Comparison of ENCODE assay signal across 1 cellular context in the genomic region with DNA sequence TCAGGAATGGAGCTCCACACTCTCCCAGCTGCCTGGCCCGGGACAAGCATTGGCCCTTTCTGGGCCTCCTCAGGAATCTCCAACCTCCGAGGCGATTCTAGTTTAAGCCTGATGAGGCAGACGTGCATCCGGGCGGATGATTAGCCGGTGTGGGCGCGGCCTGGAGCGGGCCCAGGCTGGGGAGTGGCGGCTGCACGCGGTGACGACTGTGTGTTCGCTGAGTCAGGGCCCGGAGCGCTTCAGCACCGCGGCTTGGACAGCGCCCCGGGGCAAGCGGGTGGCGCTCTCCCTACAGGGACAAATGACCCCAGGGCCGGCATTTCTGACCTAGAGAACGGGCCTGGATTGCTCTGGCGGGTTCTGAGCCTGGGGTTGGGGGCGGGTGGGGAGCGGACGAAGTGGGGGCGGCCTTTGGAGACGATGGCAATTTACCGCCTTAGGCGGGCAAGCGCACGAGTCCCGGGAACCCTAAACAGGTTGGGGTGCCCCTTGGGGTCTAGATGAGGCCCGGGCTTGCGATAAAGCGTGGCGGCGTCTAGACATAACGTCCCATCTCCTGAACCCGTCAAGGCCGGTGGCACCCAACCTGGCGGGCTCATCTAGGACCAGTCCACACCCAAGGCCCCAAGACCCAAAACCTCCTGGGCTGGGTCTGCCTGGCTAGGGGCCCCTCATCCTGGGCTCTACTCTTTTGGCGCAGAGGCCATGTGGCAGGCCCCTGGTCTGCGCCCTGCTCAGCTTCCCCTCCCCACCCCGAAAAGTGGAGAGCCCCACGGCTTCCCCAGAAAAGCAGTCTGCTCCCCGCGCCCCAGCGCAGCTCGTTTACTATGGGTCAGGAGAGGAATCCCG.
TF ChIP-seq lines count a peak whose summit lies in the region.

No MANE protein-coding gene starts in this region.

TF ChIP-seq in K562, 482 proteins besides CTCF, POLR2A, EP300 and RAD21 (continued from another document and continues in another):
- TF ChIP-seq, protein P1, sequence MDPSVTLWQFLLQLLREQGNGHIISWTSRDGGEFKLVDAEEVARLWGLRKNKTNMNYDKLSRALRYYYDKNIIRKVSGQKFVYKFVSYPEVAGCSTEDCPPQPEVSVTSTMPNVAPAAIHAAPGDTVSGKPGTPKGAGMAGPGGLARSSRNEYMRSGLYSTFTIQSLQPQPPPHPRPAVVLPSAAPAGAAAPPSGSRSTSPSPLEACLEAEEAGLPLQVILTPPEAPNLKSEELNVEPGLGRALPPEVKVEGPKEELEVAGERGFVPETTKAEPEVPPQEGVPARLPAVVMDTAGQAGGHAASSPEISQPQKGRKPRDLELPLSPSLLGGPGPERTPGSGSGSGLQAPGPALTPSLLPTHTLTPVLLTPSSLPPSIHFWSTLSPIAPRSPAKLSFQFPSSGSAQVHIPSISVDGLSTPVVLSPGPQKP (CRISPR knock-in tag; IDR thresholded peaks at IDR 0.05): no peak
- TF ChIP-seq ZBTB2 (IDR thresholded peaks at IDR 0.05) (no peak), MYBL2 (IDR thresholded peaks at IDR 0.05; ENCODE audit: low read depth) (no peak), MYBL2 (CRISPR knock-in tag; IDR thresholded peaks at IDR 0.05; ENCODE audit: borderline replicate concordance) (no peak), PRMT5 (CRISPR knock-in tag; IDR thresholded peaks at IDR 0.05) (peak; percentile 92; the same call in 1 of the 2 replicates), ELF1 (tag; IDR thresholded peaks at IDR 0.05) (no peak), ZNF79 (CRISPR knock-in tag; IDR thresholded peaks at IDR 0.05; ENCODE audit: low read depth) (no peak), XRCC4 (IDR thresholded peaks at IDR 0.05; ENCODE audit: extremely low read depth, insufficient read depth, insufficient read length) (no peak), RNF2 (IDR thresholded peaks at IDR 0.05) (no peak), HCFC1 (IDR thresholded peaks at IDR 0.05; ENCODE audit: low read depth, low read length) (peak; percentile 41; the same call in 1 of the 2 replicates), HMGN3 (IDR thresholded peaks at IDR 0.05; ENCODE audit: borderline replicate concordance, extremely low read depth, insufficient read length, low read depth, low read length) (peak; percentile 78), SAFB2 (IDR thresholded peaks at IDR 0.05; ENCODE audit: borderline replicate concordance, low read depth, low read length, severe bottlenecking) (no peak), GATA2 (CRISPR knock-in tag; IDR thresholded peaks at IDR 0.05) (no peak), DPF2 (IDR thresholded peaks at IDR 0.05) (peak; percentile 33; the same call in 1 of the 2 replicates), ZNF133 (CRISPR knock-in tag; IDR thresholded peaks at IDR 0.05) (no peak), ZFP1 (CRISPR knock-in tag; IDR thresholded peaks at IDR 0.05) (no peak), SRSF3 (IDR thresholded peaks at IDR 0.05; ENCODE audit: insufficient read depth, low read length) (no peak), BCL6 (CRISPR knock-in tag; IDR thresholded peaks at IDR 0.05) (no peak), BDP1 (IDR thresholded peaks at IDR 0.05; ENCODE audit: insufficient read depth, insufficient read length) (no peak), HDAC2 (IDR thresholded peaks at IDR 0.05) (no peak), LCOR (CRISPR knock-in tag; IDR thresholded peaks at IDR 0.05) (no peak), HNRNPH1 (optimal IDR thresholded peaks at IDR 0.05; ENCODE audit: low read depth, low read length) (no peak), HIVEP1 (CRISPR knock-in tag; IDR thresholded peaks at IDR 0.05) (no peak), ZBTB34 (CRISPR knock-in tag; IDR thresholded peaks at IDR 0.05) (no peak), ZKSCAN8 (CRISPR knock-in tag; IDR thresholded peaks at IDR 0.05) (no peak), PPARD (CRISPR knock-in tag; IDR thresholded peaks at IDR 0.05) (no peak), CXXC5 (CRISPR knock-in tag; IDR thresholded peaks at IDR 0.05) (peak; percentile 71), SREBF2 (CRISPR knock-in tag; IDR thresholded peaks at IDR 0.05) (no peak), HDAC1 (IDR thresholded peaks at IDR 0.05) (peak in 1 of 2 experiments; percentile 70; a peak in 2 of 4 replicates), ZNF324 (CRISPR knock-in tag; IDR thresholded peaks at IDR 0.05) (no peak), TEAD1 (CRISPR knock-in tag; IDR thresholded peaks at IDR 0.05) (0 out of 4 replicates have a peak, but pooled peaks of 1 of the 2 experiments have one; percentile 36), KLF1 (tag; IDR thresholded peaks at IDR 0.05) (no peak), GTF2F1 (IDR thresholded peaks at IDR 0.05; ENCODE audit: low read depth, low read length) (no peak), PTTG1 (tag; IDR thresholded peaks at IDR 0.05; ENCODE audit: low read depth) (no peak)
- TF ChIP-seq, protein P2, sequence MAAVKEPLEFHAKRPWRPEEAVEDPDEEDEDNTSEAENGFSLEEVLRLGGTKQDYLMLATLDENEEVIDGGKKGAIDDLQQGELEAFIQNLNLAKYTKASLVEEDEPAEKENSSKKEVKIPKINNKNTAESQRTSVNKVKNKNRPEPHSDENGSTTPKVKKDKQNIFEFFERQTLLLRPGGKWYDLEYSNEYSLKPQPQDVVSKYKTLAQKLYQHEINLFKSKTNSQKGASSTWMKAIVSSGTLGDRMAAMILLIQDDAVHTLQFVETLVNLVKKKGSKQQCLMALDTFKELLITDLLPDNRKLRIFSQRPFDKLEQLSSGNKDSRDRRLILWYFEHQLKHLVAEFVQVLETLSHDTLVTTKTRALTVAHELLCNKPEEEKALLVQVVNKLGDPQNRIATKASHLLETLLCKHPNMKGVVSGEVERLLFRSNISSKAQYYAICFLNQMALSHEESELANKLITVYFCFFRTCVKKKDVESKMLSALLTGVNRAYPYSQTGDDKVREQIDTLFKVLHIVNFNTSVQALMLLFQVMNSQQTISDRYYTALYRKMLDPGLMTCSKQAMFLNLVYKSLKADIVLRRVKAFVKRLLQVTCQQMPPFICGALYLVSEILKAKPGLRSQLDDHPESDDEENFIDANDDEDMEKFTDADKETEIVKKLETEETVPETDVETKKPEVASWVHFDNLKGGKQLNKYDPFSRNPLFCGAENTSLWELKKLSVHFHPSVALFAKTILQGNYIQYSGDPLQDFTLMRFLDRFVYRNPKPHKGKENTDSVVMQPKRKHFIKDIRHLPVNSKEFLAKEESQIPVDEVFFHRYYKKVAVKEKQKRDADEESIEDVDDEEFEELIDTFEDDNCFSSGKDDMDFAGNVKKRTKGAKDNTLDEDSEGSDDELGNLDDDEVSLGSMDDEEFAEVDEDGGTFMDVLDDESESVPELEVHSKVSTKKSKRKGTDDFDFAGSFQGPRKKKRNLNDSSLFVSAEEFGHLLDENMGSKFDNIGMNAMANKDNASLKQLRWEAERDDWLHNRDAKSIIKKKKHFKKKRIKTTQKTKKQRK (IDR thresholded peaks at IDR 0.05; ENCODE audit: borderline replicate concordance, low read depth, low read length): no peak
- TF ChIP-seq, protein P3, sequence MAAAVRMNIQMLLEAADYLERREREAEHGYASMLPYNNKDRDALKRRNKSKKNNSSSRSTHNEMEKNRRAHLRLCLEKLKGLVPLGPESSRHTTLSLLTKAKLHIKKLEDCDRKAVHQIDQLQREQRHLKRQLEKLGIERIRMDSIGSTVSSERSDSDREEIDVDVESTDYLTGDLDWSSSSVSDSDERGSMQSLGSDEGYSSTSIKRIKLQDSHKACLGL (CRISPR knock-in tag; IDR thresholded peaks at IDR 0.05; ENCODE audit: borderline replicate concordance, poor library complexity, severe bottlenecking): no peak
- TF ChIP-seq, protein P4, sequence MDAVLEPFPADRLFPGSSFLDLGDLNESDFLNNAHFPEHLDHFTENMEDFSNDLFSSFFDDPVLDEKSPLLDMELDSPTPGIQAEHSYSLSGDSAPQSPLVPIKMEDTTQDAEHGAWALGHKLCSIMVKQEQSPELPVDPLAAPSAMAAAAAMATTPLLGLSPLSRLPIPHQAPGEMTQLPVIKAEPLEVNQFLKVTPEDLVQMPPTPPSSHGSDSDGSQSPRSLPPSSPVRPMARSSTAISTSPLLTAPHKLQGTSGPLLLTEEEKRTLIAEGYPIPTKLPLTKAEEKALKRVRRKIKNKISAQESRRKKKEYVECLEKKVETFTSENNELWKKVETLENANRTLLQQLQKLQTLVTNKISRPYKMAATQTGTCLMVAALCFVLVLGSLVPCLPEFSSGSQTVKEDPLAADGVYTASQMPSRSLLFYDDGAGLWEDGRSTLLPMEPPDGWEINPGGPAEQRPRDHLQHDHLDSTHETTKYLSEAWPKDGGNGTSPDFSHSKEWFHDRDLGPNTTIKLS (IDR thresholded peaks at IDR 0.05; ENCODE audit: borderline replicate concordance, low read depth): no peak
- TF ChIP-seq, protein P5, sequence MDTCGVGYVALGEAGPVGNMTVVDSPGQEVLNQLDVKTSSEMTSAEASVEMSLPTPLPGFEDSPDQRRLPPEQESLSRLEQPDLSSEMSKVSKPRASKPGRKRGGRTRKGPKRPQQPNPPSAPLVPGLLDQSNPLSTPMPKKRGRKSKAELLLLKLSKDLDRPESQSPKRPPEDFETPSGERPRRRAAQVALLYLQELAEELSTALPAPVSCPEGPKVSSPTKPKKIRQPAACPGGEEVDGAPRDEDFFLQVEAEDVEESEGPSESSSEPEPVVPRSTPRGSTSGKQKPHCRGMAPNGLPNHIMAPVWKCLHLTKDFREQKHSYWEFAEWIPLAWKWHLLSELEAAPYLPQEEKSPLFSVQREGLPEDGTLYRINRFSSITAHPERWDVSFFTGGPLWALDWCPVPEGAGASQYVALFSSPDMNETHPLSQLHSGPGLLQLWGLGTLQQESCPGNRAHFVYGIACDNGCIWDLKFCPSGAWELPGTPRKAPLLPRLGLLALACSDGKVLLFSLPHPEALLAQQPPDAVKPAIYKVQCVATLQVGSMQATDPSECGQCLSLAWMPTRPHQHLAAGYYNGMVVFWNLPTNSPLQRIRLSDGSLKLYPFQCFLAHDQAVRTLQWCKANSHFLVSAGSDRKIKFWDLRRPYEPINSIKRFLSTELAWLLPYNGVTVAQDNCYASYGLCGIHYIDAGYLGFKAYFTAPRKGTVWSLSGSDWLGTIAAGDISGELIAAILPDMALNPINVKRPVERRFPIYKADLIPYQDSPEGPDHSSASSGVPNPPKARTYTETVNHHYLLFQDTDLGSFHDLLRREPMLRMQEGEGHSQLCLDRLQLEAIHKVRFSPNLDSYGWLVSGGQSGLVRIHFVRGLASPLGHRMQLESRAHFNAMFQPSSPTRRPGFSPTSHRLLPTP (IDR thresholded peaks at IDR 0.05; ENCODE audit: borderline replicate concordance, extremely low read depth, insufficient read length): no peak
- TF ChIP-seq, protein P6, sequence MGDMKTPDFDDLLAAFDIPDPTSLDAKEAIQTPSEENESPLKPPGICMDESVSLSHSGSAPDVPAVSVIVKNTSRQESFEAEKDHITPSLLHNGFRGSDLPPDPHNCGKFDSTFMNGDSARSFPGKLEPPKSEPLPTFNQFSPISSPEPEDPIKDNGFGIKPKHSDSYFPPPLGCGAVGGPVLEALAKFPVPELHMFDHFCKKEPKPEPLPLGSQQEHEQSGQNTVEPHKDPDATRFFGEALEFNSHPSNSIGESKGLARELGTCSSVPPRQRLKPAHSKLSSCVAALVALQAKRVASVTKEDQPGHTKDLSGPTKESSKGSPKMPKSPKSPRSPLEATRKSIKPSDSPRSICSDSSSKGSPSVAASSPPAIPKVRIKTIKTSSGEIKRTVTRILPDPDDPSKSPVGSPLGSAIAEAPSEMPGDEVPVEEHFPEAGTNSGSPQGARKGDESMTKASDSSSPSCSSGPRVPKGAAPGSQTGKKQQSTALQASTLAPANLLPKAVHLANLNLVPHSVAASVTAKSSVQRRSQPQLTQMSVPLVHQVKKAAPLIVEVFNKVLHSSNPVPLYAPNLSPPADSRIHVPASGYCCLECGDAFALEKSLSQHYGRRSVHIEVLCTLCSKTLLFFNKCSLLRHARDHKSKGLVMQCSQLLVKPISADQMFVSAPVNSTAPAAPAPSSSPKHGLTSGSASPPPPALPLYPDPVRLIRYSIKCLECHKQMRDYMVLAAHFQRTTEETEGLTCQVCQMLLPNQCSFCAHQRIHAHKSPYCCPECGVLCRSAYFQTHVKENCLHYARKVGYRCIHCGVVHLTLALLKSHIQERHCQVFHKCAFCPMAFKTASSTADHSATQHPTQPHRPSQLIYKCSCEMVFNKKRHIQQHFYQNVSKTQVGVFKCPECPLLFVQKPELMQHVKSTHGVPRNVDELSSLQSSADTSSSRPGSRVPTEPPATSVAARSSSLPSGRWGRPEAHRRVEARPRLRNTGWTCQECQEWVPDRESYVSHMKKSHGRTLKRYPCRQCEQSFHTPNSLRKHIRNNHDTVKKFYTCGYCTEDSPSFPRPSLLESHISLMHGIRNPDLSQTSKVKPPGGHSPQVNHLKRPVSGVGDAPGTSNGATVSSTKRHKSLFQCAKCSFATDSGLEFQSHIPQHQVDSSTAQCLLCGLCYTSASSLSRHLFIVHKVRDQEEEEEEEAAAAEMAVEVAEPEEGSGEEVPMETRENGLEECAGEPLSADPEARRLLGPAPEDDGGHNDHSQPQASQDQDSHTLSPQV (IDR thresholded peaks at IDR 0.05): no peak
- TF ChIP-seq, protein P7, sequence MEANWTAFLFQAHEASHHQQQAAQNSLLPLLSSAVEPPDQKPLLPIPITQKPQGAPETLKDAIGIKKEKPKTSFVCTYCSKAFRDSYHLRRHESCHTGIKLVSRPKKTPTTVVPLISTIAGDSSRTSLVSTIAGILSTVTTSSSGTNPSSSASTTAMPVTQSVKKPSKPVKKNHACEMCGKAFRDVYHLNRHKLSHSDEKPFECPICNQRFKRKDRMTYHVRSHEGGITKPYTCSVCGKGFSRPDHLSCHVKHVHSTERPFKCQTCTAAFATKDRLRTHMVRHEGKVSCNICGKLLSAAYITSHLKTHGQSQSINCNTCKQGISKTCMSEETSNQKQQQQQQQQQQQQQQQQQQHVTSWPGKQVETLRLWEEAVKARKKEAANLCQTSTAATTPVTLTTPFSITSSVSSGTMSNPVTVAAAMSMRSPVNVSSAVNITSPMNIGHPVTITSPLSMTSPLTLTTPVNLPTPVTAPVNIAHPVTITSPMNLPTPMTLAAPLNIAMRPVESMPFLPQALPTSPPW (CRISPR knock-in tag; IDR thresholded peaks at IDR 0.05): peak; percentile 53
